ENCODE assay signal across 1 cellular context in the genomic region with DNA sequence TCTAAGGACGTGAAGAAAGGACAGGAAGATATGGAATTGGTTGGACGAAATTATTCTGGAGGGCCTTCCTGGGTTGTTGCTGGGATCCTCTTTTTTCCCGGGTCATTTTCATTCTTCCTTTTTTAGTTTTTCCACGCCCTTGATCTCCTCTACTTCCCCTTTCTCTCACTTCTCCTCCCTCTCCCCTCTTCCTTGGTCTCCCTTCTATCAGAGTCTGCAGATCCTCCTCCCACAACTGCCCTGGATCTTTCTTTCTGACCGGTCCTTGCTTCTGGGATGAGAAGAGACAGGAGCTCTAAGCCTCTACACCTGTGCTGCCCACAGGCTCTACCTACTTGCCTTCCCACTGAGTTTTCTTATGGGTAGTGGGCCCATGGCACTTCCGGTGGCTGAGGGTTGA.
TF ChIP-seq lines count a peak whose summit lies in the region.

No MANE protein-coding gene starts in this region.

TF ChIP-seq in K562, 482 proteins besides CTCF, POLR2A, EP300 and RAD21 (continued from another document):
- TF ChIP-seq, protein P1, sequence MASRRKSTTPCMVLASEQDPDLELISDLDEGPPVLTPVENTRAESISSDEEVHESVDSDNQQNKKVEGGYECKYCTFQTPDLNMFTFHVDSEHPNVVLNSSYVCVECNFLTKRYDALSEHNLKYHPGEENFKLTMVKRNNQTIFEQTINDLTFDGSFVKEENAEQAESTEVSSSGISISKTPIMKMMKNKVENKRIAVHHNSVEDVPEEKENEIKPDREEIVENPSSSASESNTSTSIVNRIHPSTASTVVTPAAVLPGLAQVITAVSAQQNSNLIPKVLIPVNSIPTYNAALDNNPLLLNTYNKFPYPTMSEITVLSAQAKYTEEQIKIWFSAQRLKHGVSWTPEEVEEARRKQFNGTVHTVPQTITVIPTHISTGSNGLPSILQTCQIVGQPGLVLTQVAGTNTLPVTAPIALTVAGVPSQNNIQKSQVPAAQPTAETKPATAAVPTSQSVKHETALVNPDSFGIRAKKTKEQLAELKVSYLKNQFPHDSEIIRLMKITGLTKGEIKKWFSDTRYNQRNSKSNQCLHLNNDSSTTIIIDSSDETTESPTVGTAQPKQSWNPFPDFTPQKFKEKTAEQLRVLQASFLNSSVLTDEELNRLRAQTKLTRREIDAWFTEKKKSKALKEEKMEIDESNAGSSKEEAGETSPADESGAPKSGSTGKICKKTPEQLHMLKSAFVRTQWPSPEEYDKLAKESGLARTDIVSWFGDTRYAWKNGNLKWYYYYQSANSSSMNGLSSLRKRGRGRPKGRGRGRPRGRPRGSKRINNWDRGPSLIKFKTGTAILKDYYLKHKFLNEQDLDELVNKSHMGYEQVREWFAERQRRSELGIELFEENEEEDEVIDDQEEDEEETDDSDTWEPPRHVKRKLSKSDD (conservative IDR thresholded peaks at IDR 0.05; ENCODE audit: low read length) = no peak
- TF ChIP-seq CBFA2T2 (conservative IDR thresholded peaks at IDR 0.05) = peak; percentile 40
